ENCODE assay signal across 1 cellular context in genomic region chr2:19989681-19990415, GRCh38.
TF ChIP-seq lines count a peak whose summit lies in the region.

Gene WDR35, minus strand, starts transcription at chr2:19990105. Its CDS starts 90 bp downstream, at chr2:19990015.

TF ChIP-seq in HepG2, 621 proteins besides CTCF, POLR2A, EP300 and RAD21 (continued from another document and continues in another):
- TF ChIP-seq, protein P1, sequence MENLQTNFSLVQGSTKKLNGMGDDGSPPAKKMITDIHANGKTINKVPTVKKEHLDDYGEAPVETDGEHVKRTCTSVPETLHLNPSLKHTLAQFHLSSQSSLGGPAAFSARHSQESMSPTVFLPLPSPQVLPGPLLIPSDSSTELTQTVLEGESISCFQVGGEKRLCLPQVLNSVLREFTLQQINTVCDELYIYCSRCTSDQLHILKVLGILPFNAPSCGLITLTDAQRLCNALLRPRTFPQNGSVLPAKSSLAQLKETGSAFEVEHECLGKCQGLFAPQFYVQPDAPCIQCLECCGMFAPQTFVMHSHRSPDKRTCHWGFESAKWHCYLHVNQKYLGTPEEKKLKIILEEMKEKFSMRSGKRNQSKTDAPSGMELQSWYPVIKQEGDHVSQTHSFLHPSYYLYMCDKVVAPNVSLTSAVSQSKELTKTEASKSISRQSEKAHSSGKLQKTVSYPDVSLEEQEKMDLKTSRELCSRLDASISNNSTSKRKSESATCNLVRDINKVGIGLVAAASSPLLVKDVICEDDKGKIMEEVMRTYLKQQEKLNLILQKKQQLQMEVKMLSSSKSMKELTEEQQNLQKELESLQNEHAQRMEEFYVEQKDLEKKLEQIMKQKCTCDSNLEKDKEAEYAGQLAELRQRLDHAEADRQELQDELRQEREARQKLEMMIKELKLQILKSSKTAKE (CRISPR knock-in tag; IDR thresholded peaks at IDR 0.05; ENCODE audit: borderline replicate concordance), result peak; percentile 68
- TF ChIP-seq ZFP90 (CRISPR knock-in tag; IDR thresholded peaks at IDR 0.05; ENCODE audit: borderline replicate concordance) (peak; percentile 95; the same call in 1 of the 2 replicates), HDAC1 (CRISPR knock-in tag; IDR thresholded peaks at IDR 0.05) (peak; percentile 95), POLR2G (IDR thresholded peaks at IDR 0.05; ENCODE audit: low read depth, low read length) (peak; percentile 94), TCF7L2 (IDR thresholded peaks at IDR 0.05; ENCODE audit: low read depth, low read length) (no peak), ZNF772 (CRISPR knock-in tag; IDR thresholded peaks at IDR 0.05) (peak; percentile 87), PPARG (CRISPR knock-in tag; conservative IDR thresholded peaks at IDR 0.05) (0 out of 2 replicates have a peak, but pooled peaks have one; percentile 29), SUZ12 (IDR thresholded peaks at IDR 0.05; ENCODE audit: low read depth, low read length) (no peak), GZF1 (CRISPR knock-in tag; IDR thresholded peaks at IDR 0.05) (peak; percentile 84), MAF1 (CRISPR knock-in tag; IDR thresholded peaks at IDR 0.05; ENCODE audit: borderline replicate concordance) (peak; percentile 90), CEBPB (IDR thresholded peaks at IDR 0.05; ENCODE audit: borderline replicate concordance, low read depth, low read length) (no peak), MIER3 (CRISPR knock-in tag; IDR thresholded peaks at IDR 0.05; ENCODE audit: borderline replicate concordance) (peak; percentile 67), ATF7 (IDR thresholded peaks at IDR 0.05) (no peak), ATF7 (CRISPR knock-in tag; IDR thresholded peaks at IDR 0.05) (0 out of 2 replicates have a peak, but pooled peaks have one; percentile 19), EZH2 (conservative IDR thresholded peaks at IDR 0.05; ENCODE audit: low read depth, low read length) (no peak), ZNF570 (CRISPR knock-in tag; IDR thresholded peaks at IDR 0.05; ENCODE audit: borderline replicate concordance) (no peak), ZSCAN9 (CRISPR knock-in tag; IDR thresholded peaks at IDR 0.05; ENCODE audit: borderline replicate concordance) (peak; percentile 39), ZNF354B (CRISPR knock-in tag; IDR thresholded peaks at IDR 0.05) (0 out of 2 replicates have a peak, but pooled peaks have one; percentile 36), DRAP1 (CRISPR knock-in tag; IDR thresholded peaks at IDR 0.05) (peak; percentile 83), ELF3 (CRISPR knock-in tag; IDR thresholded peaks at IDR 0.05) (peak; percentile 81), HMGXB4 (CRISPR knock-in tag; IDR thresholded peaks at IDR 0.05; ENCODE audit: borderline replicate concordance in 1 of 2, low read depth in 1 of 2) (peak; percentile 72 to 78), MNT (IDR thresholded peaks at IDR 0.05) (peak; percentile 98), TAF1 (CRISPR knock-in tag; IDR thresholded peaks at IDR 0.05) (peak; percentile 90), HMG20A (CRISPR knock-in tag; IDR thresholded peaks at IDR 0.05; ENCODE audit: borderline replicate concordance) (peak; percentile 44; the same call in 1 of the 2 replicates), MAZ (IDR thresholded peaks at IDR 0.05; ENCODE audit: borderline replicate concordance, low read depth, low read length) (no peak; the same call in 1 of the 2 replicates), MAZ (CRISPR knock-in tag; IDR thresholded peaks at IDR 0.05; ENCODE audit: low read depth) (peak; percentile 85), ZNF281 (CRISPR knock-in tag; IDR thresholded peaks at IDR 0.05; ENCODE audit: borderline replicate concordance) (peak; percentile 18; the same call in 1 of the 2 replicates), SMAD3 (CRISPR knock-in tag; IDR thresholded peaks at IDR 0.05) (peak; percentile 89; the same call in 1 of the 2 replicates), ZNF609 (CRISPR knock-in tag; IDR thresholded peaks at IDR 0.05; ENCODE audit: borderline replicate concordance) (0 out of 2 replicates have a peak, but pooled peaks have one; percentile 56), NCOA2 (CRISPR knock-in tag; IDR thresholded peaks at IDR 0.05) (peak; percentile 49; the same call in 1 of the 2 replicates), HNRNPLL (IDR thresholded peaks at IDR 0.05; ENCODE audit: low read depth, low read length, poor library complexity, severe bottlenecking) (peak; percentile 98), ZNF577 (CRISPR knock-in tag; IDR thresholded peaks at IDR 0.05; ENCODE audit: borderline replicate concordance, low read depth) (no peak), HHEX (CRISPR knock-in tag; IDR thresholded peaks at IDR 0.05) (no peak), HDAC2 (CRISPR knock-in tag; IDR thresholded peaks at IDR 0.05) (peak; percentile 88), ZNF597 (CRISPR knock-in tag; IDR thresholded peaks at IDR 0.05) (no peak), ZFP36 (IDR thresholded peaks at IDR 0.05; ENCODE audit: borderline replicate concordance, low read depth, low read length, partially characterized antibody) (no peak)
- TF ChIP-seq, protein P2, sequence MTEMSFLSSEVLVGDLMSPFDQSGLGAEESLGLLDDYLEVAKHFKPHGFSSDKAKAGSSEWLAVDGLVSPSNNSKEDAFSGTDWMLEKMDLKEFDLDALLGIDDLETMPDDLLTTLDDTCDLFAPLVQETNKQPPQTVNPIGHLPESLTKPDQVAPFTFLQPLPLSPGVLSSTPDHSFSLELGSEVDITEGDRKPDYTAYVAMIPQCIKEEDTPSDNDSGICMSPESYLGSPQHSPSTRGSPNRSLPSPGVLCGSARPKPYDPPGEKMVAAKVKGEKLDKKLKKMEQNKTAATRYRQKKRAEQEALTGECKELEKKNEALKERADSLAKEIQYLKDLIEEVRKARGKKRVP (CRISPR knock-in tag; IDR thresholded peaks at IDR 0.05), result peak in 1 of 2 experiments; percentile 66; a peak in 2 of 4 replicates
- TF ChIP-seq, protein P3, sequence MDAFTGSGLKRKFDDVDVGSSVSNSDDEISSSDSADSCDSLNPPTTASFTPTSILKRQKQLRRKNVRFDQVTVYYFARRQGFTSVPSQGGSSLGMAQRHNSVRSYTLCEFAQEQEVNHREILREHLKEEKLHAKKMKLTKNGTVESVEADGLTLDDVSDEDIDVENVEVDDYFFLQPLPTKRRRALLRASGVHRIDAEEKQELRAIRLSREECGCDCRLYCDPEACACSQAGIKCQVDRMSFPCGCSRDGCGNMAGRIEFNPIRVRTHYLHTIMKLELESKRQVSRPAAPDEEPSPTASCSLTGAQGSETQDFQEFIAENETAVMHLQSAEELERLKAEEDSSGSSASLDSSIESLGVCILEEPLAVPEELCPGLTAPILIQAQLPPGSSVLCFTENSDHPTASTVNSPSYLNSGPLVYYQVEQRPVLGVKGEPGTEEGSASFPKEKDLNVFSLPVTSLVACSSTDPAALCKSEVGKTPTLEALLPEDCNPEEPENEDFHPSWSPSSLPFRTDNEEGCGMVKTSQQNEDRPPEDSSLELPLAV (CRISPR knock-in tag; conservative IDR thresholded peaks at IDR 0.05; ENCODE audit: low read depth), result no peak
- TF ChIP-seq, protein P4, sequence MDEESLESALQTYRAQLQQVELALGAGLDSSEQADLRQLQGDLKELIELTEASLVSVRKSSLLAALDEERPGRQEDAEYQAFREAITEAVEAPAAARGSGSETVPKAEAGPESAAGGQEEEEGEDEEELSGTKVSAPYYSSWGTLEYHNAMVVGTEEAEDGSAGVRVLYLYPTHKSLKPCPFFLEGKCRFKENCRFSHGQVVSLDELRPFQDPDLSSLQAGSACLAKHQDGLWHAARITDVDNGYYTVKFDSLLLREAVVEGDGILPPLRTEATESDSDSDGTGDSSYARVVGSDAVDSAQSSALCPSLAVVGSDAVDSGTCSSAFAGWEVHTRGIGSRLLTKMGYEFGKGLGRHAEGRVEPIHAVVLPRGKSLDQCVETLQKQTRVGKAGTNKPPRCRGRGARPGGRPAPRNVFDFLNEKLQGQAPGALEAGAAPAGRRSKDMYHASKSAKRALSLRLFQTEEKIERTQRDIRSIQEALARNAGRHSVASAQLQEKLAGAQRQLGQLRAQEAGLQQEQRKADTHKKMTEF (CRISPR knock-in tag; IDR thresholded peaks at IDR 0.05), result peak; percentile 95
